10 cellular contexts compared by ENCODE assay signal in genomic region chr11:74462009-74462408, GRCh38. TPM values are rescaled to one million over a fixed set of nuclear protein-coding genes. Genes with fewer than 3 reads are reported as not detected.
DNase-seq lines count a peak whose midpoint lies in the region; ATAC-seq and TF ChIP-seq lines count a peak whose summit lies in the region.
"Had no signal": no experiment of that assay in that cellular context is flagged by ENCODE, and none has a peak within 500 bp of the region (broad histone marks: within the 10 kb centered on the region; RNA-seq: fewer than 3 reads in every experiment).

No MANE protein-coding gene starts in this region.

- intact Hi-C loops in ascending aorta (cut with DNase I) (loop anchor here (10.0 kb wide), 1 partner anchor 263 kb away; no protein-coding TSS in a partner anchor), gastrocnemius medialis (cut with DNase I; ENCODE audit: low total_unique reads) (no loop called here)

- DNase-seq in H7 (peak; percentile 79), ascending aorta (ENCODE audit: low spot score in 2 of 2) (peak; percentile 54 to 82), islet precursor cell (peak; percentile 70), gastrocnemius medialis (peak; percentile 57 to 64)
- DNase-seq: Karpas-422 had no signal

- no peaks in the 10 kb centered on the region for H3K36me3 ChIP-seq in H7 (replicated peaks; ENCODE audit: control insufficient read depth, insufficient read depth, low read length)
- H3K36me3 ChIP-seq in ascending aorta = no peaks in the 10 kb centered on the region
- no peaks in the 10 kb centered on the region for H3K36me3 ChIP-seq in gastrocnemius medialis

- peak overlapping the region; percentile 6 to 12 for H3K27ac ChIP-seq in ascending aorta
- H3K27ac ChIP-seq in gastrocnemius medialis = peak overlapping the region; percentile 47 to 62 (median 56)

- H3K27me3 ChIP-seq in H7 (ENCODE audit: control insufficient read depth, insufficient read depth, low read length) (no peaks in the 10 kb centered on the region), ascending aorta (no peaks in the 10 kb centered on the region), gastrocnemius medialis (no peaks in the 10 kb centered on the region)

- TF ChIP-seq CTCF in ascending aorta (IDR thresholded peaks at IDR 0.05) = no peak
- TF ChIP-seq CTCF in gastrocnemius medialis (IDR thresholded peaks at IDR 0.05 in 4 of 5, conservative IDR thresholded peaks at IDR 0.05 in 1 of 5) = no peak

- peaks cover 0 to 3% of the 10 kb centered on the region in 2 donors for H3K4me1 ChIP-seq in ascending aorta
- H3K4me1 ChIP-seq in gastrocnemius medialis = peaks cover 3 to 5% of the 10 kb centered on the region in 2 donors

- H3K9me3 ChIP-seq in ascending aorta (no peaks in the 10 kb centered on the region), gastrocnemius medialis (no peaks in the 10 kb centered on the region)

- TF ChIP-seq POLR2A in gastrocnemius medialis (IDR thresholded peaks at IDR 0.05) = no peak

- H3K4me3 ChIP-seq in H7 (ENCODE audit: insufficient read depth, low read depth, low read length) = no peak overlapping the region
- H3K4me3 ChIP-seq in ascending aorta = peak overlapping the region in 1 of 2 donors; percentile 29
- H3K4me3 ChIP-seq in gastrocnemius medialis = peak overlapping the region in 1 of 4 donors; percentile 30

- ATAC-seq in gastrocnemius medialis = peak; percentile 49 to 66
- ATAC-seq in HG03097 (IDR thresholded peaks at IDR 0.05; ENCODE audit: low FRiP score, unreplicated experiment) = no peak
- no peak for ATAC-seq in HG02970 (IDR thresholded peaks at IDR 0.05; ENCODE audit: low FRiP score, unreplicated experiment)
- no peak for ATAC-seq in HG02885 (IDR thresholded peaks at IDR 0.05; ENCODE audit: poor library complexity, unreplicated experiment)
- no peak for ATAC-seq in GM18868 (IDR thresholded peaks at IDR 0.05; ENCODE audit: unreplicated experiment)

- in situ Hi-C loops in gastrocnemius medialis (cut with MboI; ENCODE audit: low sequenced_read_pairs in 4 of 4) = loop anchor here in 2 of 4 donors (25.0 kb wide), 1 partner anchor 275 kb away; the partner anchor contains the start of genes CHRDL2 (in 2 of the 2) and RNF169 (in 2 of the 2)

RNA-seq across cellular contexts. Expression of gene KCNE3, which starts 5.3 kb away (rescaled TPM):
- total RNA-seq in H7 (2014; rRNA removed; shearing (Covaris generic)) = 26.7 and 27.5 TPM in 2 replicates
- total RNA-seq in ascending aorta = not detected
- total RNA-seq in gastrocnemius medialis = 1 to 10 TPM in 2 of 4 donors, under 1 TPM in 2; 0.24 to 2.8 (median 1.1) TPM
- total RNA-seq: T-helper 1 cell treated with Interleukin-12 subunit alpha and Interleukin-12 subunit beta and Interleukin-4 antibody, amounts not matched to agents 30 ng/mL and 1 ng/mL, for 36 hours had no signal

RNA-seq across cellular contexts. Expression of gene LIPT2, which starts 31.5 kb away (rescaled TPM):
- 22.9 and 24.0 TPM in 2 replicates for total RNA-seq in H7 (2014; rRNA removed; shearing (Covaris generic))
- total RNA-seq in ascending aorta (not detected), gastrocnemius medialis (10 to 100 TPM in 1 of 4 donors, 1 to 10 TPM in 3; 3.5 to 11.2 (median 8.3) TPM)

Comparison
In these comparisons a context has a peak if more than half of its experiments do, and no peak if none do; other contexts are left out.
1. ATAC-seq: peak in gastrocnemius medialis (2 of 2); none in HG03097 (single experiment), HG02970 (single experiment), HG02885 (single experiment) and GM18868 (single experiment).
2. Peak in every context shown above with its lines, with median percentiles within 50 percentile points of each other: DNase-seq.